ENCODE assay signal across 8 cellular contexts in genomic region chr12:50070314-50071060, GRCh38. TPM values are rescaled to one million over a fixed set of nuclear protein-coding genes. Genes with fewer than 3 reads are reported as not detected.
DNase-seq lines count a peak whose midpoint lies in the region; ATAC-seq and TF ChIP-seq lines count a peak whose summit lies in the region.

No MANE protein-coding gene starts in this region.

- H3K9me3 ChIP-seq in MG63 (no peaks in the 10 kb centered on the region), SJSA1 (replicated peaks) (no peaks in the 10 kb centered on the region), cardiac muscle cell (ENCODE audit: low read depth) (no peaks in the 10 kb centered on the region)

- H3K27me3 Mint-ChIP-seq in progenitor cell of endocrine pancreas, result no peaks in the 10 kb centered on the region

- H3K4me3 ChIP-seq in MG63 (no peak overlapping the region), SJSA1 (no peak overlapping the region), cardiac muscle cell (no peak overlapping the region)

- peak; percentile 97 for TF ChIP-seq CTCF in cardiac muscle cell (IDR thresholded peaks at IDR 0.05; ENCODE audit: low read depth, low read length)
- TF ChIP-seq CTCF in progenitor cell of endocrine pancreas (IDR thresholded peaks at IDR 0.05; ENCODE audit: unreplicated experiment), result peak; percentile 93

- H3K4me1 ChIP-seq in SJSA1 (replicated peaks) (peaks cover 20% of the 10 kb centered on the region), cardiac muscle cell (ENCODE audit: low read depth) (peaks cover 6% of the 10 kb centered on the region)

- H3K27me3 ChIP-seq in MG63, result no peaks in the 10 kb centered on the region
- no peaks in the 10 kb centered on the region for H3K27me3 ChIP-seq in SJSA1 (replicated peaks)
- no peaks in the 10 kb centered on the region for H3K27me3 ChIP-seq in cardiac muscle cell

- no peak for ATAC-seq in GM21737 (IDR thresholded peaks at IDR 0.05; ENCODE audit: unreplicated experiment)
- no peak for ATAC-seq in GM19397 (IDR thresholded peaks at IDR 0.05; ENCODE audit: unreplicated experiment)

- no peaks in the 10 kb centered on the region for H3K36me3 ChIP-seq in MG63
- H3K36me3 ChIP-seq in SJSA1, result no peaks in the 10 kb centered on the region
- no peaks in the 10 kb centered on the region for H3K36me3 ChIP-seq in cardiac muscle cell

- H3K27ac Mint-ChIP-seq in progenitor cell of endocrine pancreas, result no peak overlapping the region

- peaks cover 2% of the 10 kb centered on the region for H3K4me1 Mint-ChIP-seq in progenitor cell of endocrine pancreas (ENCODE audit: low read depth)

- no peaks in the 10 kb centered on the region for H3K36me3 Mint-ChIP-seq in progenitor cell of endocrine pancreas (ENCODE audit: insufficient read depth)

- H3K4me3 Mint-ChIP-seq in progenitor cell of endocrine pancreas (ENCODE audit: low read depth), result no peak overlapping the region

- H3K9me3 Mint-ChIP-seq in progenitor cell of endocrine pancreas (ENCODE audit: low read depth), result no peaks in the 10 kb centered on the region

- DNase-seq in EH (ENCODE audit: low read depth) (peak; percentile 88), MG63 (peak; percentile 73), SJSA1 (ENCODE audit: low read depth in 1 of 2, low spot score in 2 of 2) (peak; percentile 64 to 80), cardiac muscle cell (ENCODE audit: low read depth in 1 of 2, low spot score in 1 of 2) (peak; percentile 82 to 93), progenitor cell of endocrine pancreas (ENCODE audit: low spot score, unreplicated experiment) (peak; percentile 75)
- DNase-seq in activated naive CD4-positive, alpha-beta T cell treated with anti-CD3 and anti-CD28 coated beads, Interleukin-2, amount 50 U/mL, for 16 hours, result peak; percentile 55

- H3K27ac ChIP-seq in SJSA1 (no peak overlapping the region), cardiac muscle cell (no peak overlapping the region)

RNA-seq across cellular contexts. Expression of gene ASIC1, which starts 13.1 kb away (rescaled TPM):
- 1.5 and 1.7 TPM in 2 replicates for total RNA-seq in MG63 (2014; rRNA removed; shearing (Covaris generic); ENCODE audit: low replicate concordance)
- 0.37 and 0.50 TPM in 2 replicates for total RNA-seq in SJSA1 (2014; rRNA removed; shearing (Covaris generic))
- total RNA-seq in cardiac muscle cell (5.0 and 7.0 TPM in 2 replicates), progenitor cell of endocrine pancreas (5.2 and 5.7 TPM in 2 replicates)
- polyA plus RNA-seq in cardiac muscle cell, result 4.6 and 6.9 TPM in 2 replicates

RNA-seq across cellular contexts. Expression of gene SMARCD1, which starts 14.7 kb away (rescaled TPM):
- total RNA-seq in MG63 (2014; rRNA removed; shearing (Covaris generic); ENCODE audit: low replicate concordance), result 26.0 and 36.1 TPM in 2 replicates
- 55.7 and 61.5 TPM in 2 replicates for total RNA-seq in SJSA1 (2014; rRNA removed; shearing (Covaris generic))
- 97.8 and 108 TPM in 2 replicates for total RNA-seq in cardiac muscle cell
- polyA plus RNA-seq in cardiac muscle cell, result 40.7 and 45.1 TPM in 2 replicates
- 160 and 167 TPM in 2 replicates for total RNA-seq in progenitor cell of endocrine pancreas

RNA-seq across cellular contexts. Expression of gene GPD1, which starts 33.3 kb away (rescaled TPM):
- total RNA-seq in MG63 (2014; rRNA removed; shearing (Covaris generic); ENCODE audit: low replicate concordance), result not detected in 2 replicates
- not detected in 2 replicates for total RNA-seq in SJSA1 (2014; rRNA removed; shearing (Covaris generic))
- total RNA-seq in cardiac muscle cell, result 1.7 and 3.4 TPM in 2 replicates
- polyA plus RNA-seq in cardiac muscle cell, result 2.5 and 4.3 TPM in 2 replicates
- total RNA-seq in progenitor cell of endocrine pancreas, result 2.0 and 2.1 TPM in 2 replicates

RNA-seq across cellular contexts. Expression of gene COX14, which starts 41.5 kb away (rescaled TPM):
- 20.1 and 39.3 TPM in 2 replicates for total RNA-seq in MG63 (2014; rRNA removed; shearing (Covaris generic); ENCODE audit: low replicate concordance)
- 49.7 and 62.3 TPM in 2 replicates for total RNA-seq in SJSA1 (2014; rRNA removed; shearing (Covaris generic))
- total RNA-seq in cardiac muscle cell (43.9 and 105 TPM in 2 replicates), progenitor cell of endocrine pancreas (25.1 and 30.1 TPM in 2 replicates)
- 234 and 265 TPM in 2 replicates for polyA plus RNA-seq in cardiac muscle cell

RNA-seq across cellular contexts. Expression of gene RACGAP1, which starts 45.2 kb away (rescaled TPM):
- 157 and 166 TPM in 2 replicates for total RNA-seq in MG63 (2014; rRNA removed; shearing (Covaris generic); ENCODE audit: low replicate concordance)
- 194 and 212 TPM in 2 replicates for total RNA-seq in SJSA1 (2014; rRNA removed; shearing (Covaris generic))
- total RNA-seq in cardiac muscle cell (10.4 and 63.9 TPM in 2 replicates), progenitor cell of endocrine pancreas (40.0 and 42.1 TPM in 2 replicates)
- polyA plus RNA-seq in cardiac muscle cell, result 13.4 and 57.3 TPM in 2 replicates
